11 cellular contexts compared by ENCODE assay signal in the genomic region with DNA sequence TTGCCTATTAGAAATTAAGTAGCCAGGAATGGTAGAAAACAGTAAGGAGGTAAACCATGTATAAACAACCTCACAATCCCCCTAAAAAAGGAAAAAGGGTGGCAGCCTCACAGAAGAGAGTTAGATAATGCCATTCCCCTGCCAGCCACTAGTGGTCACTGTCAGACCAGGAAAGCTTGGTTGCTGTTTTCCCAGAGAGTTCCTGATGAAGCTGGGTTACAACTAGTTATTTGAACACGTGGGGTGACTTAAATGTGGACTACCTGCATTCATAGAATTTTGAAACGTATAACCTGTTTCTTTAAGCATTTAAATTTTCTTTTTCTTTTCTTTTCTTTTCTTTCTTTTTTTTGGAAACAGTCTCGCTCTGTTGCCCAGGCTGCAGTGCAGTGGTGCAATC. TPM values are rescaled to one million over a fixed set of nuclear protein-coding genes. Genes with fewer than 3 reads are reported as not detected.
DNase-seq lines count a peak whose midpoint lies in the region; ATAC-seq and TF ChIP-seq lines count a peak whose summit lies in the region.
"Had no signal": no experiment of that assay in that cellular context is flagged by ENCODE, and none has a peak within 500 bp of the region (broad histone marks: within the 10 kb centered on the region; RNA-seq: fewer than 3 reads in every experiment).

No MANE protein-coding gene starts in this region.

- H3K4me3 ChIP-seq in BJ (ENCODE audit: low read depth, low read length) (no peak overlapping the region), adrenal gland (no peak overlapping the region), lung (no peak overlapping the region)

- H2BK120ac ChIP-seq in H9 (ENCODE audit: low read depth, low read length, poor library complexity, severe bottlenecking) = no peak overlapping the region

- no peak overlapping the region for H3K18ac ChIP-seq in H9 (ENCODE audit: insufficient read length, low read depth, low read length)

- H3K9me3 ChIP-seq in H9 (ENCODE audit: control insufficient read depth, low read depth, low read length) (no peaks in the 10 kb centered on the region), adrenal gland (replicated peaks in 1 of 3) (no peaks in the 10 kb centered on the region), lung (ENCODE audit: control insufficient read depth in 2 of 2, insufficient read depth in 1 of 2, low read length in 1 of 2) (peaks cover 0 to 2% of the 10 kb centered on the region in 2 donors)

- no peaks in the 10 kb centered on the region for H3K79me1 ChIP-seq in H9 (ENCODE audit: insufficient read depth, low read depth, low read length, poor library complexity, severe bottlenecking)

- H4K20me1 ChIP-seq in H9 (ENCODE audit: control insufficient read depth, insufficient read depth, insufficient read length) = no peaks in the 10 kb centered on the region

- no peak overlapping the region for H3K4me2 ChIP-seq in H9 (ENCODE audit: insufficient read depth, insufficient read length, low read length)

- peaks cover 6% of the 10 kb centered on the region for H3K23me2 ChIP-seq in H9 (ENCODE audit: insufficient read length, low read depth, low read length, poor library complexity, severe bottlenecking)

- no peak overlapping the region for H2AFZ ChIP-seq in H9 (ENCODE audit: low read length)

- H3K23ac ChIP-seq in H9 (ENCODE audit: insufficient read length, low read depth, low read length) = no peak overlapping the region

- peak; percentile 49 for TF ChIP-seq CTCF in BJ (IDR thresholded peaks at IDR 0.05; ENCODE audit: insufficient read depth, low read depth, low read length)
- peak; percentile 95 for TF ChIP-seq CTCF in H9 (conservative IDR thresholded peaks at IDR 0.05)
- peak in 5 of 6 experiments; percentile 45 to 57 (median 53) for TF ChIP-seq CTCF in adrenal gland (IDR thresholded peaks at IDR 0.05)
- TF ChIP-seq CTCF in lung (IDR thresholded peaks at IDR 0.05; ENCODE audit: control extremely low read depth, extremely low read depth) = peak; percentile 39

- H3T11ph ChIP-seq in H9 (ENCODE audit: low read length) = no peak overlapping the region

- no CpG with 5 or more reads among the region's 3 CpGs for WGBS in H9 (ENCODE audit: extremely low coverage, insufficient read length, low lambda C conversion rate)
- WGBS in adrenal gland, 4 donors = 73 to 90% (median 83%) methylated on average over 3 of the region's 3 CpGs
- WGBS in lung, 2 donors = 82 to 89% methylated on average over 3 of the region's 3 CpGs

- H3K27me3 ChIP-seq in BJ (ENCODE audit: control insufficient read depth, insufficient read depth, low read length) (peaks cover 4% of the 10 kb centered on the region), H9 (ENCODE audit: insufficient read depth, low read length) (peaks cover 3% of the 10 kb centered on the region; the same call in 1 of the 2 replicates), adrenal gland (no peaks in the 10 kb centered on the region), lung (ENCODE audit: control insufficient read depth, insufficient read depth) (no peaks in the 10 kb centered on the region)

- H3K4ac ChIP-seq in H9 (ENCODE audit: low read depth, low read length) = no peak overlapping the region

- no peak overlapping the region for H4K91ac ChIP-seq in H9 (ENCODE audit: insufficient read length, low read depth, low read length)

- no peak overlapping the region for H3K4me3 Mint-ChIP-seq in H9
- H3K4me3 Mint-ChIP-seq: activated B cell treated with CpG ODN at 0.5 μM for 24 hours; naive thymus-derived CD4-positive, alpha-beta T cell had no signal

- no peak for TF ChIP-seq POLR2A in adrenal gland (IDR thresholded peaks at IDR 0.05)

- no peak overlapping the region for H3K27ac Mint-ChIP-seq in H9
- H3K27ac Mint-ChIP-seq: activated B cell treated with CpG ODN at 0.5 μM for 24 hours had no signal

- H2BK20ac ChIP-seq in H9 (ENCODE audit: low read depth, low read length, poor library complexity, severe bottlenecking) = no peak overlapping the region

- no peak overlapping the region for H2BK12ac ChIP-seq in H9 (ENCODE audit: insufficient read length, low read depth, low read length)

- H3K36me3 ChIP-seq in BJ (ENCODE audit: control insufficient read depth, insufficient read depth, low read length) (no peaks in the 10 kb centered on the region), adrenal gland (replicated peaks in 1 of 2) (no peaks in the 10 kb centered on the region), lung (ENCODE audit: control insufficient read depth in 2 of 2, insufficient read depth in 2 of 2, low read length in 2 of 2) (no peaks in the 10 kb centered on the region)

- POLR2A ChIA-PET in BJ (lab: Charles Lee) = no interaction called here

- H3K4me1 ChIP-seq in H9 (ENCODE audit: insufficient read depth, low read length) (peaks cover 2% of the 10 kb centered on the region; the same call in 1 of the 2 replicates), adrenal gland (replicated peaks in 1 of 2) (peaks cover 12 to 18% of the 10 kb centered on the region in 2 donors), lung (ENCODE audit: control insufficient read depth in 2 of 2, insufficient read depth in 2 of 2, low read length in 2 of 2) (peaks cover 0 to 16% of the 10 kb centered on the region in 2 donors)

- H3K27me3 Mint-ChIP-seq in H9 (ENCODE audit: low read depth) = peaks cover 42% of the 10 kb centered on the region

- no peak overlapping the region for H4K8ac ChIP-seq in H9 (replicated peaks; ENCODE audit: insufficient read length, low read depth, low read length)

- H3K79me2 ChIP-seq in H9 (ENCODE audit: insufficient read depth, low read length) = no peaks in the 10 kb centered on the region

- no peak overlapping the region for H2BK5ac ChIP-seq in H9 (ENCODE audit: insufficient read length, low read length)

- peaks cover 17 to 39% of the 10 kb centered on the region in 2 experiments for H3K4me1 Mint-ChIP-seq in H9

- CTCF ChIA-PET in BJ (lab: Yijun Ruan, JAX) = interaction anchor here (2.0 kb wide), 1 partner anchor 58 kb away, joined by 6 read pairs; no protein-coding TSS in a partner anchor

- H3K36me3 Mint-ChIP-seq in H9 (ENCODE audit: insufficient read depth in 1 of 3, low read depth in 3 of 3) = peaks cover 4 to 20% (median 6%) of the 10 kb centered on the region in 3 experiments; a peak in 6 of 7 replicates

- no peak overlapping the region for H4K5ac ChIP-seq in H9 (ENCODE audit: insufficient read length, low read depth, low read length)

- H2AK5ac ChIP-seq in H9 (ENCODE audit: insufficient read length, low read length) = no peak overlapping the region

- no peak overlapping the region for H3K9ac ChIP-seq in H9 (ENCODE audit: extremely low read depth, insufficient read length, low read length)

- no peak overlapping the region for H3K56ac ChIP-seq in H9 (ENCODE audit: insufficient read length, low read depth, low read length)

- H2BK15ac ChIP-seq in H9 (ENCODE audit: low read depth, low read length) = no peak overlapping the region

- no peak overlapping the region for H3K27ac ChIP-seq in H9 (ENCODE audit: insufficient read length, low read depth, low read length)
- H3K27ac ChIP-seq in adrenal gland = no peak overlapping the region
- no peak overlapping the region for H3K27ac ChIP-seq in lung (ENCODE audit: low read depth in 1 of 2, low read length in 1 of 2)

- H3K14ac ChIP-seq in H9 (ENCODE audit: insufficient read depth, low read length) = no peak overlapping the region

- ATAC-seq in lung (ENCODE audit: insufficient read depth, low FRiP score) = no peak
- no peak for ATAC-seq in HG02759 (IDR thresholded peaks at IDR 0.05; ENCODE audit: unreplicated experiment)
- ATAC-seq: naive thymus-derived CD4-positive, alpha-beta T cell had no signal

- no peak for DNase-seq in BJ (ENCODE audit: low read depth)
- no peak for DNase-seq in H9
- DNase-seq in adrenal gland = no peak
- DNase-seq in lung (ENCODE audit: low spot score) = no peak
- DNase-seq in hypothalamus (lab: John Stamatoyannopoulos, UW) = no peak
- no peak for DNase-seq in DMS114 treated with DMSO at 0.1 percent for 48 hours (lab: John Stamatoyannopoulos, UW; ENCODE audit: unreplicated experiment)
- DNase-seq in central memory CD4-positive, alpha-beta T cell = no peak
- DNase-seq: activated B cell treated with CpG ODN at 0.5 μM for 24 hours; naive thymus-derived CD4-positive, alpha-beta T cell had no signal

- H3K9me3 Mint-ChIP-seq in H9 = peaks cover 4 to 6% of the 10 kb centered on the region in 2 experiments; a peak in 4 of 5 replicates

- intact Hi-C loops in adrenal gland (cut with DNase I) = no loop called here

RNA-seq across cellular contexts. Expression of a gene that starts 5.8 kb away (rescaled TPM):
- polyA plus RNA-seq in BJ (2011; rRNA removed) (0.06 and 0.33 TPM in 2 replicates), adrenal gland (10 to 100 TPM in 2 of 3 donors, 1 to 10 TPM in 1; 2.7 to 29.8 (median 18.2) TPM), lung (10 to 100 TPM; 41.9 to 54.6 TPM)
- polyA minus RNA-seq in BJ (2011; rRNA and poly(A)+ RNA removed) = 0.43 TPM in 1 of 2 replicates, not detected in the other
- total RNA-seq in H9 (2021) (15.2 and 15.5 TPM in 2 replicates), adrenal gland (10 to 100 TPM; 20.1 to 67.2 (median 32.3) TPM), lung (10 to 100 TPM; 77.5 to 81.4 TPM)
- total RNA-seq: HT1080 had no signal
- polyA plus RNA-seq: naive thymus-derived CD4-positive, alpha-beta T cell had no signal

RNA-seq across cellular contexts. Expression of a gene that starts 28.7 kb away (rescaled TPM):
- polyA plus RNA-seq in BJ (2011; rRNA removed) (not detected in 2 replicates), adrenal gland (10 to 100 TPM in 1 of 3 donors, 1 to 10 TPM in 2; 7.3 to 11.7 (median 8.5) TPM), lung (10 to 100 TPM in 1 of 2 donors, 1 to 10 TPM in 1; 8.0 to 66.3 TPM)
- not detected in 2 replicates for polyA minus RNA-seq in BJ (2011; rRNA and poly(A)+ RNA removed)
- total RNA-seq in H9 (2021) (not detected in 2 replicates), adrenal gland (10 to 100 TPM in 6 of 8 donors, 1 to 10 TPM in 2; 6.0 to 26.6 (median 15.9) TPM), lung (10 to 100 TPM; 12.9 to 21.0 TPM)
- total RNA-seq: HT1080 had no signal

Comparison
In these comparisons a context has a peak if more than half of its experiments do, and no peak if none do; other contexts are left out.
1. CTCF ChIP-seq: peak in every context shown above with its lines; median percentile 95 in H9; 53 in adrenal gland; 49 in BJ; 39 in lung.